In genomic region chr15:85937661-85938060, GRCh38 we compare ENCODE assay signal across 34 cellular contexts.
"Had no signal": no experiment of that assay in that cellular context is flagged by ENCODE, and none has a peak within 500 bp of the region (broad histone marks: within the 10 kb centered on the region; RNA-seq: fewer than 3 reads in every experiment).

No MANE protein-coding gene starts in this region.

- H3K27me3 ChIP-seq: ascending aorta, cardiac muscle cell had no signal

- H3K9me3 ChIP-seq: ascending aorta had no signal

- H3K27ac ChIP-seq: ascending aorta, cardiac muscle cell, VCaP had no signal

- H3K27me3 Mint-ChIP-seq: activated naive CD8-positive, alpha-beta T cell treated with anti-CD3 and anti-CD28 coated beads for 36 hours had no signal

- H3K9me3 Mint-ChIP-seq: activated B cell treated with CpG ODN at 0.5 μM for 24 hours; activated CD4-positive, alpha-beta memory T cell treated with anti-CD3 and anti-CD28 coated beads for 36 hours; activated CD4-positive, alpha-beta T cell treated with anti-CD3 and anti-CD28 coated beads, Interleukin-2, amount 10 ng/mL, durations not matched to agents 24 days and 14 days; activated CD8-positive, alpha-beta T cell treated with anti-CD3 and anti-CD28 coated beads for 36 hours; activated naive CD4-positive, alpha-beta T cell treated with anti-CD3 and anti-CD28 coated beads for 36 hours; activated naive CD4-positive, alpha-beta T cell treated with anti-CD3 and anti-CD28 coated beads, Interleukin-2, amount 50 U/mL, for 72 hours; activated naive CD8-positive, alpha-beta T cell treated with anti-CD3 and anti-CD28 coated beads for 36 hours; activated T-cell treated with anti-CD3 and anti-CD28 coated beads, Interleukin-2, amount 50 U/mL, for 4 hours; activated T-cell treated with anti-CD3 and anti-CD28 coated beads, Interleukin-2, amount 50 U/mL, for 72 hours; activated T-helper 1 cell treated with anti-CD3 and anti-CD28 coated beads, Interleukin-12 subunit alpha, Interleukin-12 subunit beta, Interleukin-2, Interleukin-4 antibody, amounts not matched to agents 30 ng/mL and 10 ng/mL and 1 ng/mL, durations not matched to agents 14 hours and 24 hours and 36 hours; activated T-helper 17 cell treated with anti-CD3 and anti-CD28 coated beads, Interleukin-2, amount 50 U/mL, for 72 hours; central memory CD8-positive, alpha-beta T cell; T-helper 1 cell treated with Interleukin-12 subunit alpha and Interleukin-12 subunit beta and Interleukin-4 antibody, amounts not matched to agents 30 μg/mL and 1 μg/mL, for 36 hours; T-helper 2 cell treated with Interferon-gamma antibody and Interleukin-4, amounts not matched to agents 5 μg/mL and 100 μg/mL, for 36 hours had no signal

- H3K36me3 Mint-ChIP-seq: activated CD4-positive, alpha-beta memory T cell treated with anti-CD3 and anti-CD28 coated beads for 36 hours; activated naive CD4-positive, alpha-beta T cell treated with anti-CD3 and anti-CD28 coated beads, Interleukin-2, amount 50 U/mL, for 72 hours; activated naive CD8-positive, alpha-beta T cell treated with anti-CD3 and anti-CD28 coated beads for 36 hours; brain had no signal

- H3K4me3 Mint-ChIP-seq: activated B cell treated with CpG ODN at 0.5 μM for 24 hours; activated CD4-positive, alpha-beta memory T cell treated with anti-CD3 and anti-CD28 coated beads for 36 hours; activated CD4-positive, alpha-beta T cell treated with anti-CD3 and anti-CD28 coated beads, Interleukin-2, amount 10 ng/mL, durations not matched to agents 24 days and 14 days; activated CD8-positive, alpha-beta T cell treated with anti-CD3 and anti-CD28 coated beads for 36 hours; activated naive CD4-positive, alpha-beta T cell treated with anti-CD3 and anti-CD28 coated beads for 36 hours; activated naive CD8-positive, alpha-beta T cell treated with anti-CD3 and anti-CD28 coated beads for 36 hours; activated T-cell treated with anti-CD3 and anti-CD28 coated beads, Interleukin-2, amount 50 U/mL, for 4 hours; activated T-cell treated with anti-CD3 and anti-CD28 coated beads, Interleukin-2, amount 50 U/mL, for 72 hours; activated T-helper 1 cell treated with anti-CD3 and anti-CD28 coated beads, Interleukin-12 subunit alpha, Interleukin-12 subunit beta, Interleukin-2, Interleukin-4 antibody, amounts not matched to agents 30 ng/mL and 10 ng/mL and 1 ng/mL, durations not matched to agents 14 hours and 24 hours and 36 hours; activated T-helper 17 cell treated with anti-CD3 and anti-CD28 coated beads, Interleukin-2, amount 50 U/mL, for 72 hours; brain; central memory CD8-positive, alpha-beta T cell; T-helper 1 cell treated with Interleukin-12 subunit alpha and Interleukin-12 subunit beta and Interleukin-4 antibody, amounts not matched to agents 30 μg/mL and 1 μg/mL, for 36 hours; T-helper 2 cell treated with Interferon-gamma antibody and Interleukin-4, amounts not matched to agents 5 μg/mL and 100 μg/mL, for 36 hours had no signal

- ATAC-seq: activated CD8-positive, alpha-beta T cell treated with anti-CD3 and anti-CD28 coated beads for 36 hours; activated naive CD4-positive, alpha-beta T cell treated with anti-CD3 and anti-CD28 coated beads, Interleukin-2, amount 50 U/mL, for 72 hours; activated T-cell treated with anti-CD3 and anti-CD28 coated beads, Interleukin-2, amount 50 U/mL, for 4 hours; activated T-cell treated with anti-CD3 and anti-CD28 coated beads, Interleukin-2, amount 50 U/mL, for 72 hours; activated T-helper 17 cell treated with anti-CD3 and anti-CD28 coated beads, Interleukin-2, amount 50 U/mL, for 72 hours had no signal

- H3K27ac Mint-ChIP-seq: activated B cell treated with CpG ODN at 0.5 μM for 24 hours; activated CD4-positive, alpha-beta memory T cell treated with anti-CD3 and anti-CD28 coated beads for 36 hours; activated CD4-positive, alpha-beta T cell treated with anti-CD3 and anti-CD28 coated beads, Interleukin-2, amount 10 ng/mL, durations not matched to agents 24 days and 14 days; activated CD8-positive, alpha-beta T cell treated with anti-CD3 and anti-CD28 coated beads for 36 hours; activated naive CD4-positive, alpha-beta T cell treated with anti-CD3 and anti-CD28 coated beads for 36 hours; activated naive CD4-positive, alpha-beta T cell treated with anti-CD3 and anti-CD28 coated beads, Interleukin-2, amount 50 U/mL, for 72 hours; activated naive CD8-positive, alpha-beta T cell treated with anti-CD3 and anti-CD28 coated beads for 36 hours; activated T-cell treated with anti-CD3 and anti-CD28 coated beads, Interleukin-2, amount 50 U/mL, for 72 hours; activated T-helper 1 cell treated with anti-CD3 and anti-CD28 coated beads, Interleukin-12 subunit alpha, Interleukin-12 subunit beta, Interleukin-2, Interleukin-4 antibody, amounts not matched to agents 30 ng/mL and 10 ng/mL and 1 ng/mL, durations not matched to agents 14 hours and 24 hours and 36 hours; activated T-helper 17 cell treated with anti-CD3 and anti-CD28 coated beads, Interleukin-2, amount 50 U/mL, for 72 hours; brain; T-helper 1 cell treated with Interleukin-12 subunit alpha and Interleukin-12 subunit beta and Interleukin-4 antibody, amounts not matched to agents 30 μg/mL and 1 μg/mL, for 36 hours; T-helper 2 cell treated with Interferon-gamma antibody and Interleukin-4, amounts not matched to agents 5 μg/mL and 100 μg/mL, for 36 hours had no signal

- H3K4me1 ChIP-seq: ascending aorta had no signal

- H3K4me3 ChIP-seq: ascending aorta, cardiac muscle cell had no signal

- H3K36me3 ChIP-seq: ascending aorta, cardiac muscle cell had no signal

- DNase-seq: activated B cell treated with CpG ODN at 0.5 μM for 24 hours; activated CD4-positive, alpha-beta memory T cell treated with anti-CD3 and anti-CD28 coated beads for 36 hours; activated CD4-positive, alpha-beta T cell treated with anti-CD3 and anti-CD28 coated beads for 4 hours; activated CD4-positive, alpha-beta T cell treated with anti-CD3 and anti-CD28 coated beads, Interleukin-2, amount 10 ng/mL, durations not matched to agents 24 days and 14 days; activated CD4-positive, alpha-beta T cell treated with anti-CD3 and anti-CD28 coated beads, Interleukin-2, amount 50 U/mL, for 1 hour; activated CD4-positive, alpha-beta T cell treated with anti-CD3 and anti-CD28 coated beads, Interleukin-2, amount 50 U/mL, for 4 hours; activated CD4-positive, CD25-positive, alpha-beta regulatory T cell treated with anti-CD3 and anti-CD28 coated beads, Interleukin-2, amount 50 U/mL, for 72 hours; activated CD8-positive, alpha-beta memory T cell treated with anti-CD3 and anti-CD28 coated beads, Interleukin-2, amount 50 U/mL, for 4 hours; activated CD8-positive, alpha-beta T cell treated with anti-CD3 and anti-CD28 coated beads for 36 hours; activated effector memory CD4-positive, alpha-beta T cell treated with anti-CD3 and anti-CD28 coated beads, Interleukin-2, amount 50 U/mL, for 16 hours; activated gamma-delta T cell treated with Interleukin-2 at 50 U/mL for 16 hours; activated naive CD4-positive, alpha-beta T cell; activated naive CD4-positive, alpha-beta T cell treated with anti-CD3 and anti-CD28 coated beads for 36 hours; activated naive CD4-positive, alpha-beta T cell treated with anti-CD3 and anti-CD28 coated beads, Interleukin-2, amount 50 U/mL, for 16 hours; activated naive CD8-positive, alpha-beta T cell treated with anti-CD3 and anti-CD28 coated beads for 36 hours; activated T-cell treated with anti-CD3 and anti-CD28 coated beads for 4 hours; activated T-cell treated with anti-CD3 and anti-CD28 coated beads, Interleukin-2, amount 50 U/mL, for 1 hour; activated T-cell treated with anti-CD3 and anti-CD28 coated beads, Interleukin-2, amount 50 U/mL, for 4 hours; activated T-cell treated with anti-CD3 and anti-CD28 coated beads, Interleukin-2, amount 50 U/mL, for 72 hours; amygdala; anterior cingulate cortex; T-helper 1 cell; T-helper 2 cell; T-helper 9 cell had no signal

- H3K4me1 Mint-ChIP-seq: activated B cell treated with CpG ODN at 0.5 μM for 24 hours; activated CD4-positive, alpha-beta T cell treated with anti-CD3 and anti-CD28 coated beads, Interleukin-2, amount 10 ng/mL, durations not matched to agents 24 days and 14 days; activated naive CD8-positive, alpha-beta T cell treated with anti-CD3 and anti-CD28 coated beads for 36 hours; central memory CD8-positive, alpha-beta T cell had no signal
